In genomic region chr11:76824980-76825725, GRCh38 we compare ENCODE assay signal across 13 cellular contexts. TPM values are rescaled to one million over a fixed set of nuclear protein-coding genes. Genes with fewer than 3 reads are reported as not detected.
DNase-seq lines count a peak whose midpoint lies in the region; ATAC-seq, FAIRE-seq and TF ChIP-seq lines count a peak whose summit lies in the region.
"Had no signal": no experiment of that assay in that cellular context is flagged by ENCODE, and none has a peak within 500 bp of the region (broad histone marks: within the 10 kb centered on the region; RNA-seq: fewer than 3 reads in every experiment).

No MANE protein-coding gene starts in this region.

- ATAC-seq in heart left ventricle (no peak), left ventricle myocardium superior (no peak), upper lobe of right lung (peak; percentile 8)
- ATAC-seq: naive thymus-derived CD8-positive, alpha-beta T cell had no signal

- no peak for DNase-seq in heart left ventricle
- DNase-seq in left ventricle myocardium superior = no peak
- no peak for DNase-seq in adrenal gland
- DNase-seq in kidney tubule cell (ENCODE audit: low spot score) = peak; percentile 42
- no peak for DNase-seq in upper lobe of right lung
- no peak for DNase-seq in RCC 7860 (ENCODE audit: low spot score)
- no peak for DNase-seq in activated effector memory CD4-positive, alpha-beta T cell treated with Interleukin-2 at 50 U/mL for 16 hours
- no peak for DNase-seq in NCI-H128 (lab: John Stamatoyannopoulos, UW; ENCODE audit: unreplicated experiment)
- DNase-seq: activated gamma-delta T cell; BE2C; naive thymus-derived CD8-positive, alpha-beta T cell; NCI-H2029 treated with DMSO at 0.1 percent for 48 hours had no signal

- H3K36me3 ChIP-seq in heart left ventricle = no peaks in the 10 kb centered on the region
- H3K36me3 ChIP-seq in adrenal gland (replicated peaks in 1 of 2) = no peaks in the 10 kb centered on the region
- no peaks in the 10 kb centered on the region for H3K36me3 ChIP-seq in upper lobe of right lung
- H3K36me3 ChIP-seq: BE2C had no signal

- no peak for FAIRE-seq in RCC 7860 (lab: Jason Lieb, UNC)
- FAIRE-seq: colon had no signal

- H3K27me3 ChIP-seq in heart left ventricle (no peaks in the 10 kb centered on the region), adrenal gland (no peaks in the 10 kb centered on the region), upper lobe of right lung (no peaks in the 10 kb centered on the region)
- H3K27me3 ChIP-seq: BE2C had no signal

- H3K4me1 ChIP-seq in heart left ventricle = peaks cover 0 to 32% (median 14%) of the 10 kb centered on the region in 12 donors
- H3K4me1 ChIP-seq in adrenal gland (replicated peaks in 1 of 2) = peaks cover 0 to 15% of the 10 kb centered on the region in 2 donors
- peaks cover 23% of the 10 kb centered on the region for H3K4me1 ChIP-seq in upper lobe of right lung
- H3K4me1 ChIP-seq: BE2C had no signal

- 82 to 90% (median 86%) methylated on average over 5 of the region's 5 CpGs for WGBS in heart left ventricle, 4 donors
- 65 to 82% (median 78%) methylated on average over 5 of the region's 5 CpGs for WGBS in adrenal gland, 4 donors

- H3K9me3 ChIP-seq in heart left ventricle (no peaks in the 10 kb centered on the region), adrenal gland (replicated peaks in 1 of 3) (no peaks in the 10 kb centered on the region), upper lobe of right lung (no peaks in the 10 kb centered on the region)
- H3K9me3 ChIP-seq: BE2C had no signal

- H3K4me3 ChIP-seq in heart left ventricle (no peak overlapping the region), adrenal gland (no peak overlapping the region), upper lobe of right lung (no peak overlapping the region)

- intact Hi-C loops in heart left ventricle (cut with DNase I) = no loop called here
- intact Hi-C loops in left ventricle myocardium superior (cut with micrococcal nuclease) = no loop called here
- intact Hi-C loops in adrenal gland (cut with DNase I) = no loop called here
- intact Hi-C loops in upper lobe of right lung (cut with DNase I) = no loop called here

- TF ChIP-seq CTCF in heart left ventricle (IDR thresholded peaks at IDR 0.05) = no peak
- no peak for TF ChIP-seq CTCF in adrenal gland (IDR thresholded peaks at IDR 0.05)
- TF ChIP-seq CTCF in upper lobe of right lung (IDR thresholded peaks at IDR 0.05) = no peak

- TF ChIP-seq POLR2A in heart left ventricle (IDR thresholded peaks at IDR 0.05) (no peak), adrenal gland (IDR thresholded peaks at IDR 0.05) (no peak)

- peak overlapping the region in 11 of 12 donors; percentile 38 to 97 (median 87) for H3K27ac ChIP-seq in heart left ventricle
- H3K27ac ChIP-seq in adrenal gland = peak overlapping the region in 3 of 5 donors; percentile 13 to 38 (median 34)
- peak overlapping the region; percentile 81 for H3K27ac ChIP-seq in upper lobe of right lung

RNA-seq across cellular contexts. Expression of gene ACER3, which starts 35.6 kb away (rescaled TPM):
- 10 to 100 TPM in 5 of 9 donors, 1 to 10 TPM in 4; 4.8 to 17.0 (median 12.8) TPM for total RNA-seq in heart left ventricle
- polyA plus RNA-seq in heart left ventricle = 1 to 10 TPM; 3.2 to 5.9 TPM
- 9.4 TPM for total RNA-seq in left ventricle myocardium superior
- total RNA-seq in adrenal gland = 10 to 100 TPM in 6 of 8 donors, 1 to 10 TPM in 2; 9.4 to 22.0 (median 18.3) TPM
- polyA plus RNA-seq in adrenal gland = 10 to 100 TPM in 1 of 3 donors, 1 to 10 TPM in 2; 4.1 to 13.8 (median 4.2) TPM
- 42.2 TPM for total RNA-seq in upper lobe of right lung

RNA-seq across cellular contexts. Expression of gene TSKU, which starts 42.0 kb away (rescaled TPM):
- total RNA-seq in heart left ventricle (10 to 100 TPM in 5 of 9 donors, 1 to 10 TPM in 4; 4.5 to 39.8 (median 11.4) TPM), left ventricle myocardium superior (11.1 TPM), adrenal gland (100 to 1,000 TPM in 1 of 8 donors, 10 to 100 TPM in 6, 1 to 10 TPM in 1; 6.8 to 129 (median 14.5) TPM), upper lobe of right lung (18.1 TPM)
- polyA plus RNA-seq in heart left ventricle (10 to 100 TPM in 1 of 2 donors, 1 to 10 TPM in 1; 6.7 to 11.2 TPM), adrenal gland (10 to 100 TPM in 1 of 3 donors, 1 to 10 TPM in 2; 6.7 to 10.3 (median 9.1) TPM)
- total RNA-seq: naive thymus-derived CD8-positive, alpha-beta T cell had no signal
- polyA plus RNA-seq: naive thymus-derived CD8-positive, alpha-beta T cell had no signal

Comparison
In these comparisons a context has a peak if more than half of its experiments do, and no peak if none do; other contexts are left out.
1. H3K27ac ChIP-seq: peak in every context shown above with its lines; median percentile 87 in heart left ventricle; 81 in upper lobe of right lung; 34 in adrenal gland.